ENCODE assay signal across 12 cellular contexts in the genomic region with DNA sequence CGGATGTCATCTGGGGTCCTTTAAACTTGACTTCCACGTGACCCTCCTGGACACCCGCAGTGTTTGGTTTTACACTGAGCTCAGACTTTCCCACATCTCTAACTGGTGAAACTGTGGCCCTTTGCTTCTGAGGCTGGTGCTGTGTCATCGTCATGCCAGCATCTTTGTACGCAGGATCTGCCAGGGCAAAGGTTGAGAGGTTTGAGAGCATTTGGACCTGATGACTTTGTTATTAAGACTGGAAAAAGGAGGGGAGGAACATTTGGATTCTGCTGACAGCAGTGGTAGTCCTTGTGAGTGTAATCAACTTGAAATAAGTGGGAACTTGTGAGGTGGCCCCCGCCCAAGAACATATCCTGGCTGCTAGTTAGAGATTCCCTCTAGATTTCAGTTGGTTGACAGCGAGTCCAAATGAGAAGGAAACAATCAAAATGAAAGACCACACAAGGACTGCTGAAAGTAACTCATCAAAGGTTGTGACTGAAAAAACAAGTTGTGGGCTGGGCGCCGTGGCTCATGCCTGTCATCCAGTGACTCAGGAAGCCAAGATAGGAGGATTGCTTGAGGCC.
DNase-seq lines count a peak whose midpoint lies in the region; ATAC-seq and TF ChIP-seq lines count a peak whose summit lies in the region.
"Had no signal": no experiment of that assay in that cellular context is flagged by ENCODE, and none has a peak within 500 bp of the region (broad histone marks: within the 10 kb centered on the region; RNA-seq: fewer than 3 reads in every experiment).

No MANE protein-coding gene starts in this region.

- DNase-seq in CD8-positive, alpha-beta memory T cell, result peak in 1 of 5 donors; percentile 37
- DNase-seq in NCI-H2171 treated with DMSO at 0.1 percent for 48 hours (lab: John Stamatoyannopoulos, UW) (peak; percentile 77), NCI-H2196 (lab: John Stamatoyannopoulos, UW; ENCODE audit: unreplicated experiment) (no peak), transverse colon (no peak), GF-D8 (lab: John Stamatoyannopoulos, UW) (no peak)
- DNase-seq in activated naive CD8-positive, alpha-beta T cell treated with anti-CD3 and anti-CD28 coated beads for 36 hours, result peak; percentile 70
- peak; percentile 75 for DNase-seq in natural killer cell treated with Interleukin-12 subunit alpha and Interleukin-12 subunit beta and Interleukin-15 and Interleukin-18, amount 100 ng/mL, for 72 hours (ENCODE audit: low spot score)
- DNase-seq: SIG-M5, upper lobe of right lung had no signal

- intact Hi-C loops in transverse colon (cut with DNase I; ENCODE audit: low total_unique reads), result no loop called here

- CTCF ChIA-PET in CD8-positive, alpha-beta memory T cell (lab: Charles Lee), result interaction anchor here (1.4 to 2.5 kb wide), 4 partner anchors 13 to 117 kb away, joined by 5 to 10 read pairs (median 6); no protein-coding TSS in a partner anchor

- in situ Hi-C loops in transverse colon (cut with MboI; ENCODE audit: low pct_ligation_motif_present in 1 of 4, low pct_unique_long_range_greater_than_20kb in 1 of 4, low sequenced_read_pairs in 3 of 4), result loop anchor here in 1 of 4 donors (5.0 kb wide), 1 partner anchor 108 kb away; a partner anchor contains a TSS

- H3K36me3 ChIP-seq in CD8-positive, alpha-beta memory T cell (ENCODE audit: insufficient read depth, low read length), result no peaks in the 10 kb centered on the region
- peaks cover 0 to 7% (median 0%) of the 10 kb centered on the region in 4 donors for H3K36me3 ChIP-seq in transverse colon
- H3K36me3 ChIP-seq: upper lobe of right lung had no signal

- TF ChIP-seq CTCF in transverse colon (IDR thresholded peaks at IDR 0.05), result no peak

- peaks cover 4 to 13% (median 6%) of the 10 kb centered on the region in 5 donors for H3K9me3 Mint-ChIP-seq in CD8-positive, alpha-beta memory T cell
- H3K9me3 Mint-ChIP-seq in activated naive CD8-positive, alpha-beta T cell treated with anti-CD3 and anti-CD28 coated beads for 36 hours, result peaks cover 6% of the 10 kb centered on the region
- H3K9me3 Mint-ChIP-seq in natural killer cell treated with Interleukin-12 subunit alpha and Interleukin-12 subunit beta and Interleukin-15 and Interleukin-18, amount 100 ng/mL, for 72 hours, result no peaks in the 10 kb centered on the region

- POLR2A ChIA-PET in CD8-positive, alpha-beta memory T cell (lab: Charles Lee), result no interaction called here

- WGBS in transverse colon (ENCODE audit: low coverage in 1 of 2), 2 donors, result 70 to 74% methylated on average over 5 to 9 of the region's 9 CpGs

- H3K27ac Mint-ChIP-seq in CD8-positive, alpha-beta memory T cell, result peak overlapping the region; percentile 3 to 89 (median 64)
- H3K27ac Mint-ChIP-seq in activated naive CD8-positive, alpha-beta T cell treated with anti-CD3 and anti-CD28 coated beads for 36 hours, result peak overlapping the region; percentile 68
- H3K27ac Mint-ChIP-seq in natural killer cell treated with Interleukin-12 subunit alpha and Interleukin-12 subunit beta and Interleukin-15 and Interleukin-18, amount 100 ng/mL, for 72 hours, result peak overlapping the region; percentile 77 to 85

- H3K4me3 Mint-ChIP-seq in CD8-positive, alpha-beta memory T cell, result peak overlapping the region in 1 of 7 donors; percentile 1
- peak overlapping the region; percentile 25 for H3K4me3 Mint-ChIP-seq in activated naive CD8-positive, alpha-beta T cell treated with anti-CD3 and anti-CD28 coated beads for 36 hours
- H3K4me3 Mint-ChIP-seq in natural killer cell treated with Interleukin-12 subunit alpha and Interleukin-12 subunit beta and Interleukin-15 and Interleukin-18, amount 100 ng/mL, for 72 hours, result peak overlapping the region; percentile 74

- no peak for TF ChIP-seq POLR2A in transverse colon (IDR thresholded peaks at IDR 0.05)

- TF ChIP-seq EP300 in transverse colon (IDR thresholded peaks at IDR 0.05; ENCODE audit: low read depth), result no peak

- H3K4me1 Mint-ChIP-seq in CD8-positive, alpha-beta memory T cell, result peaks cover 10 to 21% (median 14%) of the 10 kb centered on the region in 3 donors
- H3K4me1 Mint-ChIP-seq in activated naive CD8-positive, alpha-beta T cell treated with anti-CD3 and anti-CD28 coated beads for 36 hours, result peaks cover 34% of the 10 kb centered on the region
- peaks cover 25 to 33% of the 10 kb centered on the region in 2 donors for H3K4me1 Mint-ChIP-seq in natural killer cell treated with Interleukin-12 subunit alpha and Interleukin-12 subunit beta and Interleukin-15 and Interleukin-18, amount 100 ng/mL, for 72 hours (ENCODE audit: low read depth in 2 of 2)

- H3K27ac ChIP-seq in CD8-positive, alpha-beta memory T cell (ENCODE audit: low read depth, low read length), result no peak overlapping the region
- H3K27ac ChIP-seq in transverse colon, result no peak overlapping the region
- H3K27ac ChIP-seq: KMS-11, upper lobe of right lung had no signal

- H3K4me1 ChIP-seq in CD8-positive, alpha-beta memory T cell (ENCODE audit: insufficient read depth, low read length), result no peaks in the 10 kb centered on the region
- peaks cover 0 to 34% (median 9%) of the 10 kb centered on the region in 4 donors for H3K4me1 ChIP-seq in transverse colon
- H3K4me1 ChIP-seq: upper lobe of right lung had no signal

- H3K4me3 ChIP-seq in CD8-positive, alpha-beta memory T cell (ENCODE audit: low read length), result no peak overlapping the region
- no peak overlapping the region for H3K4me3 ChIP-seq in transverse colon
- H3K4me3 ChIP-seq: dorsolateral prefrontal cortex, upper lobe of right lung had no signal

- H3K36me3 Mint-ChIP-seq in CD8-positive, alpha-beta memory T cell, result peaks cover 0 to 9% (median 0%) of the 10 kb centered on the region in 3 donors
- H3K36me3 Mint-ChIP-seq in activated naive CD8-positive, alpha-beta T cell treated with anti-CD3 and anti-CD28 coated beads for 36 hours, result peaks cover 2% of the 10 kb centered on the region
- peaks cover 11% of the 10 kb centered on the region for H3K36me3 Mint-ChIP-seq in natural killer cell treated with Interleukin-12 subunit alpha and Interleukin-12 subunit beta and Interleukin-15 and Interleukin-18, amount 100 ng/mL, for 72 hours

- ATAC-seq in natural killer cell treated with Interleukin-12 subunit alpha and Interleukin-12 subunit beta and Interleukin-15 and Interleukin-18, amount 100 ng/mL, for 72 hours, result peak; percentile 84 to 95
- ATAC-seq in HG02970 (IDR thresholded peaks at IDR 0.05; ENCODE audit: low FRiP score, unreplicated experiment), result no peak
- ATAC-seq: upper lobe of right lung had no signal

- peaks cover 0 to 4% of the 10 kb centered on the region in 2 donors for H3K27me3 Mint-ChIP-seq in CD8-positive, alpha-beta memory T cell
- H3K27me3 Mint-ChIP-seq in activated naive CD8-positive, alpha-beta T cell treated with anti-CD3 and anti-CD28 coated beads for 36 hours, result no peaks in the 10 kb centered on the region
- no peaks in the 10 kb centered on the region for H3K27me3 Mint-ChIP-seq in natural killer cell treated with Interleukin-12 subunit alpha and Interleukin-12 subunit beta and Interleukin-15 and Interleukin-18, amount 100 ng/mL, for 72 hours

- H3K27me3 ChIP-seq in CD8-positive, alpha-beta memory T cell (ENCODE audit: insufficient read depth, low read length, poor library complexity, severe bottlenecking), result no peaks in the 10 kb centered on the region
- no peaks in the 10 kb centered on the region for H3K27me3 ChIP-seq in transverse colon
- H3K27me3 ChIP-seq: dorsolateral prefrontal cortex, upper lobe of right lung had no signal

- no peaks in the 10 kb centered on the region for H3K9me3 ChIP-seq in CD8-positive, alpha-beta memory T cell (ENCODE audit: low read length)
- H3K9me3 ChIP-seq in transverse colon, result no peaks in the 10 kb centered on the region
- H3K9me3 ChIP-seq: upper lobe of right lung had no signal

Comparison
In these comparisons a context has a peak if more than half of its experiments do, and no peak if none do; other contexts are left out.
1. DNase-seq: peak in NCI-H2171 treated with DMSO at 0.1 percent for 48 hours (single experiment), activated naive CD8-positive, alpha-beta T cell treated with anti-CD3 and anti-CD28 coated beads for 36 hours (single experiment) and natural killer cell treated with Interleukin-12 subunit alpha and Interleukin-12 subunit beta and Interleukin-15 and Interleukin-18, amount 100 ng/mL, for 72 hours (single experiment); none in NCI-H2196 (single experiment), transverse colon (single experiment) and GF-D8 (single experiment).
2. Peak in every context shown above with its lines, with median percentiles within 50 percentile points of each other: H3K27ac Mint-ChIP-seq.